In the genomic region with DNA sequence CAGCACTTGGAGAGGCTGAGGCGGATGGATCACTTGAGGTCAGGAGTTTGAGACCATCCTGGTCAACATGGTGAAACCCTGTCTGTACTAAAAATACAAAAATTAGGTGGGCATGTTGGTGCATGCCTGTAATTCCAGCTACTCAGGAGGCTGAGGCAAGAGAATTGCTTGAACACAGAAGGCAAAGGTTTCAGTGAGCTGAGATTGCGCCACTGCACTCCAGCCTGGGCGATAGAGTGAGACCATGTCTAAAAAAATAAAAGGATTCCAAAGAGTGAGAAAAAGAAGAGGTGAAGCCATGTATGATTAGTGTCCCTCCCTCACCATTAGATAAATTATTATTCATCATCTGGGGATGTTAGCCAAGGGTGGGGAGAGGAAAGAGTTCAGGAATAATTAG, we compare ENCODE assay signal across 2 cellular contexts.
TF ChIP-seq lines count a peak whose summit lies in the region.

No MANE protein-coding gene starts in this region.

TF ChIP-seq in IMR-90, 13 proteins besides CTCF, POLR2A, EP300 and RAD21:
- TF ChIP-seq CEBPB (IDR thresholded peaks at IDR 0.05; ENCODE audit: low read depth, low read length): peak; percentile 42; the same call in 1 of the 2 replicates

TF ChIP-seq in K562, 482 proteins besides CTCF, POLR2A, EP300 and RAD21:
- TF ChIP-seq SUPT5H (IDR thresholded peaks at IDR 0.05): 0 out of 2 replicates have a peak, but pooled peaks have one; percentile 37
